ENCODE assay signal across 8 cellular contexts in the genomic region with DNA sequence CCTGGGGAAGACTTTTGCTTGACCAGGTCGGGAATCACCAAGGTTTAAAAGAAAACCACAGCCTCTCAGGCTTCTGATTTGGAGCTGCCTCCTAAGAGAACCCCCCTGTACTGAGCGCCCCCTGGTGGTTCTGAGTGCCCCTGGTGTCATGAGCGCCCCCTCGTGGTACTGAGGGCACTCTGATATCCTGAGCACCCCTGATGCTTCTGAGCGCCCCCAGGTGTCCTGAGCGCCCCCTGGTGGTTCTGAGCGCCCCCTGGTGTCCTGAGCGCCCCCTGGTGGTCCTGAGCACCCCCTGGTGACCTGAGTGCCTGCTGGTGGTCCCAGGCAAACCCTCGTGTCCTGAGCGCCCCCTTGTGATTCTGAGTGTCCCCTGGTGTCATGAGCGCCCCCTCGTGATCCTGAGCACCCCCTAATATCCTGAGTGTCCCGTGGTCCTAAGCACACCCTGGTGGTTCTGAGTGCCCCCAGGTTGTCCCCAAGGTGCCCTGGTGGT.
DNase-seq lines count a peak whose midpoint lies in the region; ATAC-seq and TF ChIP-seq lines count a peak whose summit lies in the region.
"Not testable (repeated sequence)": the region's sequence is repeated elsewhere in the genome, so short reads cannot be mapped to it uniquely, and the experiment has no call there.

No MANE protein-coding gene starts in this region.

- not testable (repeated sequence) for H3K9me3 Mint-ChIP-seq in activated CD4-positive, alpha-beta memory T cell treated with anti-CD3 and anti-CD28 coated beads, Interleukin-2, amount 10 ng/mL, durations not matched to agents 7 days and 5 days; activated naive CD4-positive, alpha-beta T cell treated with anti-CD3 and anti-CD28 coated beads, Interleukin-2, amount 10 ng/mL, durations not matched to agents 7 days and 5 days

- not testable (repeated sequence) for H3K9me3 ChIP-seq in heart right ventricle

- peaks cover 33% of the 10 kb centered on the region for H3K27me3 Mint-ChIP-seq in activated CD4-positive, alpha-beta memory T cell treated with anti-CD3 and anti-CD28 coated beads, Interleukin-2, amount 10 ng/mL, durations not matched to agents 7 days and 5 days
- peaks cover 38% of the 10 kb centered on the region for H3K27me3 Mint-ChIP-seq in activated naive CD4-positive, alpha-beta T cell treated with anti-CD3 and anti-CD28 coated beads, Interleukin-2, amount 10 ng/mL, durations not matched to agents 7 days and 5 days

- TF ChIP-seq CTCF in KMS-11 (conservative IDR thresholded peaks at IDR 0.05; ENCODE audit: low read depth, low read length) (peak; percentile 91), heart right ventricle (IDR thresholded peaks at IDR 0.05) (peak in 6 of 9 donors; percentile 9 to 51 (median 26))

- not testable (repeated sequence) for H3K27ac ChIP-seq in KMS-11, heart right ventricle

- H3K27me3 ChIP-seq in KMS-11 (ENCODE audit: insufficient read depth, low read depth), result not testable (repeated sequence)
- H3K27me3 ChIP-seq in heart right ventricle, result peaks cover 0 to 49% (median 31%) of the 10 kb centered on the region in 7 donors

- DNase-seq in DMS 273 (lab: John Stamatoyannopoulos, UW; ENCODE audit: unreplicated experiment), result peak; percentile 71
- peak; percentile 58 for DNase-seq in T follicular helper cell (ENCODE audit: low read depth)
- peak; percentile 80 for DNase-seq in activated CD4-positive, alpha-beta memory T cell treated with anti-CD3 and anti-CD28 coated beads, Interleukin-2, amount 10 ng/mL, durations not matched to agents 7 days and 5 days
- peak; percentile 74 for DNase-seq in activated naive CD4-positive, alpha-beta T cell treated with anti-CD3 and anti-CD28 coated beads, Interleukin-2, amount 10 ng/mL, durations not matched to agents 7 days and 5 days
- peak in 1 of 2 donors; percentile 17 for DNase-seq in heart right ventricle
- peak; percentile 41 to 51 for DNase-seq in stimulated activated CD4-positive, alpha-beta T cell treated with anti-CD3 and anti-CD28 coated beads, Interleukin-15, amount 100 ng/mL, for 1 hour (ENCODE audit: low read depth in 1 of 2, low spot score in 1 of 2)
- DNase-seq in stimulated activated naive CD4-positive, alpha-beta T cell (lab: John Stamatoyannopoulos, UW), result peak; percentile 22 to 69 (median 56)

- POLR2A ChIA-PET in activated CD4-positive, alpha-beta memory T cell treated with anti-CD3 and anti-CD28 coated beads, Interleukin-2, amount 10 ng/mL, durations not matched to agents 7 days and 5 days (lab: Charles Lee), result not testable (repeated sequence)

- H2AFZ ChIP-seq in KMS-11 (ENCODE audit: low read depth), result not testable (repeated sequence)

- not testable (repeated sequence) for H3K4me1 ChIP-seq in KMS-11 (ENCODE audit: low read depth, poor library complexity, severe bottlenecking); heart right ventricle

- intact Hi-C loops in heart right ventricle (cut with DNase I), result not testable (repeated sequence)

- H3K4me3 ChIP-seq in KMS-11 (IDR thresholded peaks at IDR 0.05; ENCODE audit: insufficient read depth, low read depth, low read length); heart right ventricle: not testable (repeated sequence)

- H3K36me3 ChIP-seq in KMS-11 (ENCODE audit: insufficient read depth); heart right ventricle: not testable (repeated sequence)

- not testable (repeated sequence) for H3K79me2 ChIP-seq in KMS-11 (ENCODE audit: insufficient read depth, low read depth)

- CTCF ChIA-PET in activated CD4-positive, alpha-beta memory T cell treated with anti-CD3 and anti-CD28 coated beads, Interleukin-2, amount 10 ng/mL, durations not matched to agents 7 days and 5 days (lab: Charles Lee), result interaction anchor here (0.7 to 1.9 kb wide), 6 partner anchors 10 to 53 kb away, joined by 4 to 11 read pairs (median 5); no protein-coding TSS in a partner anchor
- CTCF ChIA-PET in activated naive CD4-positive, alpha-beta T cell treated with anti-CD3 and anti-CD28 coated beads, Interleukin-2, amount 10 ng/mL, durations not matched to agents 7 days and 5 days (lab: Charles Lee), result interaction anchor here (1.0 to 5.1 kb wide), 8 partner anchors 11 to 168 kb away, joined by 3 to 27 read pairs (median 4); no protein-coding TSS in a partner anchor

- H3K4me1 Mint-ChIP-seq in activated CD4-positive, alpha-beta memory T cell treated with anti-CD3 and anti-CD28 coated beads, Interleukin-2, amount 10 ng/mL, durations not matched to agents 7 days and 5 days, result peaks cover 27% of the 10 kb centered on the region
- peaks cover 36% of the 10 kb centered on the region for H3K4me1 Mint-ChIP-seq in activated naive CD4-positive, alpha-beta T cell treated with anti-CD3 and anti-CD28 coated beads, Interleukin-2, amount 10 ng/mL, durations not matched to agents 7 days and 5 days

- ATAC-seq in heart right ventricle, result not testable (repeated sequence)

- H3K9ac ChIP-seq in KMS-11, result not testable (repeated sequence)

- not testable (repeated sequence) for H3K4me3 Mint-ChIP-seq in activated CD4-positive, alpha-beta memory T cell treated with anti-CD3 and anti-CD28 coated beads, Interleukin-2, amount 10 ng/mL, durations not matched to agents 7 days and 5 days; activated naive CD4-positive, alpha-beta T cell treated with anti-CD3 and anti-CD28 coated beads, Interleukin-2, amount 10 ng/mL, durations not matched to agents 7 days and 5 days

- not testable (repeated sequence) for H4K20me1 ChIP-seq in KMS-11 (ENCODE audit: insufficient read depth)

- not testable (repeated sequence) for H3K27ac Mint-ChIP-seq in activated CD4-positive, alpha-beta memory T cell treated with anti-CD3 and anti-CD28 coated beads, Interleukin-2, amount 10 ng/mL, durations not matched to agents 7 days and 5 days; activated naive CD4-positive, alpha-beta T cell treated with anti-CD3 and anti-CD28 coated beads, Interleukin-2, amount 10 ng/mL, durations not matched to agents 7 days and 5 days

- 53 to 61% methylated on average over 11 to 13 of the region's 13 CpGs for WGBS in heart right ventricle, 2 donors

- H3K36me3 Mint-ChIP-seq in activated CD4-positive, alpha-beta memory T cell treated with anti-CD3 and anti-CD28 coated beads, Interleukin-2, amount 10 ng/mL, durations not matched to agents 7 days and 5 days (ENCODE audit: low read depth); activated naive CD4-positive, alpha-beta T cell treated with anti-CD3 and anti-CD28 coated beads, Interleukin-2, amount 10 ng/mL, durations not matched to agents 7 days and 5 days: not testable (repeated sequence)

- not testable (repeated sequence) for H3K4me2 ChIP-seq in KMS-11
